Comparison of ENCODE assay signal across 22 cellular contexts in genomic region chr13:89796196-89796595, GRCh38.
A peak's percentile ranks its signal among the peaks of the same experiment; 100 is the strongest.
DNase-seq lines count a peak whose midpoint lies in the region; ATAC-seq and TF ChIP-seq lines count a peak whose summit lies in the region.
"Had no signal": no experiment of that assay in that cellular context is flagged by ENCODE, and none has a peak within 500 bp of the region (broad histone marks: within the 10 kb centered on the region; RNA-seq: fewer than 3 reads in every experiment).

No MANE protein-coding gene starts in this region.

- no peaks in the 10 kb centered on the region for H3K79me2 ChIP-seq in PC-9 (ENCODE audit: low read depth)

- no peak for TF ChIP-seq EP300 in upper lobe of left lung (IDR thresholded peaks at IDR 0.05)

- intact Hi-C loops in PC-9 (cut with micrococcal nuclease; ENCODE audit: unreplicated experiment), result no loop called here
- intact Hi-C loops in body of pancreas (cut with DNase I), result no loop called here

- no peaks in the 10 kb centered on the region for H3F3A ChIP-seq in PC-9 (ENCODE audit: insufficient read depth, low read depth)

- H3K27ac ChIP-seq in PC-9, result no peak overlapping the region
- no peak overlapping the region for H3K27ac ChIP-seq in body of pancreas
- H3K27ac ChIP-seq in upper lobe of left lung, result no peak overlapping the region
- H3K27ac ChIP-seq: Peyer's patch had no signal

- CTCF ChIA-PET in PC-9 (lab: Charles Lee), result no interaction called here

- TF ChIP-seq POLR2A in body of pancreas (IDR thresholded peaks at IDR 0.05), result no peak
- no peak for TF ChIP-seq POLR2A in upper lobe of left lung (IDR thresholded peaks at IDR 0.05)

- H2AFZ ChIP-seq in PC-9, result peak overlapping the region; percentile 47; the same call in 1 of the 2 replicates

- no peak overlapping the region for H3K4me3 ChIP-seq in PC-9
- no peak overlapping the region for H3K4me3 ChIP-seq in epithelial cell of esophagus (ENCODE audit: low read length)
- no peak overlapping the region for H3K4me3 ChIP-seq in body of pancreas
- H3K4me3 ChIP-seq in upper lobe of left lung, result no peak overlapping the region
- H3K4me3 ChIP-seq: GM12878, Peyer's patch had no signal

- H3K4me1 ChIP-seq in PC-9 (replicated peaks; ENCODE audit: insufficient read depth) (no peaks in the 10 kb centered on the region), body of pancreas (no peaks in the 10 kb centered on the region), upper lobe of left lung (no peaks in the 10 kb centered on the region)
- H3K4me1 ChIP-seq: BE2C, Peyer's patch had no signal

- DNase-seq in DMS53 (lab: John Stamatoyannopoulos, UW) (peak; percentile 54), HPDE6-E6E7 (ENCODE audit: extremely low spot score) (peak; percentile 2), PC-9 (no peak), epithelial cell of esophagus (ENCODE audit: low read depth) (peak; percentile 24), body of pancreas (no peak), upper lobe of left lung (no peak), cerebellum (ENCODE audit: low spot score) (no peak)
- DNase-seq: ACHN, BE2C, GDM1, KBM-7, NCI-H1048, NCI-H1417, NCI-H1694, NCI-H2029 treated with DMSO at 0.1 percent for 48 hours, NCI-H446 treated with DMSO at 0.1 percent for 48 hours, NCI-H526, Peyer's patch, SIG-M5, SK-N-SH, SW 1271 had no signal

- no peaks in the 10 kb centered on the region for H3K9me2 ChIP-seq in PC-9 (ENCODE audit: insufficient read depth)
- H3K9me2 ChIP-seq: SK-N-SH had no signal

- H3K27me3 ChIP-seq in PC-9 (ENCODE audit: insufficient read depth, low read depth), result no peaks in the 10 kb centered on the region
- no peaks in the 10 kb centered on the region for H3K27me3 ChIP-seq in body of pancreas
- H3K27me3 ChIP-seq in upper lobe of left lung, result no peaks in the 10 kb centered on the region
- H3K27me3 ChIP-seq: BE2C, Peyer's patch had no signal

- TF ChIP-seq CTCF in PC-9 (conservative IDR thresholded peaks at IDR 0.05) (no peak), epithelial cell of esophagus (IDR thresholded peaks at IDR 0.05; ENCODE audit: insufficient read depth, low read depth, low read length, missing control alignments) (no peak), body of pancreas (IDR thresholded peaks at IDR 0.05) (no peak), upper lobe of left lung (IDR thresholded peaks at IDR 0.05) (no peak)

- H3K9me3 ChIP-seq in PC-9 (ENCODE audit: insufficient read depth, low read depth) (no peaks in the 10 kb centered on the region), body of pancreas (no peaks in the 10 kb centered on the region), upper lobe of left lung (peaks cover 0 to 3% (median 0%) of the 10 kb centered on the region in 4 donors)
- H3K9me3 ChIP-seq: BE2C, Peyer's patch, SK-N-SH had no signal

- ATAC-seq in body of pancreas, result no peak
- no peak for ATAC-seq in upper lobe of left lung (ENCODE audit: low FRiP score in 2 of 2)
- ATAC-seq: GM12878 had no signal

- no peaks in the 10 kb centered on the region for H4K20me1 ChIP-seq in PC-9 (ENCODE audit: insufficient read depth)

- BruUV-seq in PC-9 (replicated peaks; lab: Mats Ljungman, UMichigan), result no TSS peak

- POLR2A ChIA-PET in PC-9 (lab: Charles Lee; ENCODE audit: unreplicated experiment), result no interaction called here

- H3K36me3 ChIP-seq in PC-9 (ENCODE audit: low read depth) (no peaks in the 10 kb centered on the region), body of pancreas (replicated peaks in 1 of 2; ENCODE audit: insufficient read depth in 1 of 2, low read depth in 2 of 2) (no peaks in the 10 kb centered on the region), upper lobe of left lung (no peaks in the 10 kb centered on the region)
- H3K36me3 ChIP-seq: BE2C, Peyer's patch had no signal

- H3K4me2 ChIP-seq in PC-9, result peak overlapping the region; percentile 52
- H3K4me2 ChIP-seq: SK-N-SH had no signal

- 68 to 75% methylated on average over 4 of the region's 4 CpGs for WGBS in body of pancreas, 2 donors
- WGBS in upper lobe of left lung, 2 donors, result 86 to 88% methylated on average over 4 of the region's 4 CpGs

Comparison
In these comparisons a context has a peak if more than half of its experiments do, and no peak if none do; other contexts are left out.
1. DNase-seq: peak in DMS53 (single experiment), HPDE6-E6E7 (single experiment) and epithelial cell of esophagus (single experiment); none in PC-9 (0 of 2), body of pancreas (0 of 4), upper lobe of left lung (0 of 2) and cerebellum (single experiment).